8 cellular contexts compared by ENCODE assay signal in the genomic region with DNA sequence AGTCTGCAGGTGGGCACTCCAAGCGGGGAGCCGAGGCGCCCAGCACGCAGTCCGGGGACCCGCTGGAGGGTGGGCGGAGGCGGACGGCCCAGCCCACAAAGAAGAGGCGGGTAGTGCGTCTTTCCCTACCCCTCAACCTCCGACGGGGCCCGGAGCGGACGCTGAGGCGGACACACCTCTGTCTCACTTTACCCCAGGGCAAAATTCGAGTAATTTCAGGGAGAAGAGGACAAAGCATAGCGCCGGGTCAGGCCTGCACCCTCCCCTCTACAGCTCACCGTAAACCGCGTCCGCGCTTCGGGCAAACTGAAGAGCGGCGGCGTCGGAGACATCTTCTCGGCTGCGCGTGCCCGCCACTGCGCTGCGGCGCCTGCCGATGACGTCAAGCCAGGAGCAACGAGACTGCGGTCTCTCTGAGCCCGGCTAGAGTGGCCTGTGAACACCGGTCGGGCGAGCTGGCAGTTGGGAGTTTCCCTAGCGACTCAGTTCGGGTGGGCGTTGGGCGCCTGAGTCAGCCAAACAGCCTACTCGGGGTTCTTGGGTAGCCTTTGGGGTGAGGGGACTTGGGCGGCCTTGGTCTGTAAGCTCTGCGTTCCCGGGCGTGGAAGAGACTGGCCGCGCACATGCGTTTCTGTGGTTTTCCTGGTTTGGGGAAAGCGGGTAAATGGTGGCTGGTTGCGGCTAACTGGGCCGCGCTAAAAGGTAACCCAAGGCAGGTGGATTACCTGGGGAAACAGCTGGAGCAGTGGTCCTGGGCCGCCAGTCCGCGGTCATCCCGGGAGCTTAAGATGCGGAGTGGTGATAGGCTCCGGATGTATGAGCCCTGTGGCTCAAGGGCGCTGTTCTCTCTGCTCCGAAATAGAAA. TPM values are rescaled to one million over a fixed set of nuclear protein-coding genes. Genes with fewer than 3 reads are reported as not detected.
DNase-seq lines count a peak whose midpoint lies in the region; ATAC-seq and TF ChIP-seq lines count a peak whose summit lies in the region.

TSS of gene THOC1 (minus strand) at position 360 of the 865 bp plus-strand sequence. CDS start at position 332, 28 bp downstream.

- 0 to 1% (median 0%) methylated on average over 26 to 69 of the region's 69 CpGs for WGBS in adrenal gland, 4 donors
- 0 to 1% (median 0%) methylated on average over 43 to 69 of the region's 69 CpGs for WGBS in heart left ventricle, 4 donors
- WGBS in transverse colon (ENCODE audit: low coverage in 1 of 2), 2 donors, result 1% methylated on average over 64 of the region's 69 CpGs; no CpG with 5 or more reads in 1 of the 2 donors

- H3K27ac ChIP-seq in adrenal gland (peak within 1 kb of the TSS; percentile 56 to 95 (median 78)), heart left ventricle (peak within 1 kb of the TSS; percentile 78 to 96 (median 90)), transverse colon (peak within 1 kb of the TSS; percentile 84 to 95 (median 92))

- H3K36me3 ChIP-seq in adrenal gland (replicated peaks in 1 of 2) (peaks cover 0 to 21% of the 10 kb centered on the region in 2 donors), heart left ventricle (peaks cover 0 to 26% (median 24%) of the 10 kb centered on the region in 9 donors), transverse colon (peaks cover 0 to 11% (median 3%) of the 10 kb centered on the region in 4 donors)

- TF ChIP-seq EP300 in transverse colon (IDR thresholded peaks at IDR 0.05; ENCODE audit: low read depth), result no peak

- TF ChIP-seq POLR2A in adrenal gland (IDR thresholded peaks at IDR 0.05), result peak; percentile 73 to 85
- peak in 1 of 2 donors; percentile 76 for TF ChIP-seq POLR2A in heart left ventricle (IDR thresholded peaks at IDR 0.05)
- peak; percentile 93 for TF ChIP-seq POLR2A in transverse colon (IDR thresholded peaks at IDR 0.05)

- H3K27me3 ChIP-seq in adrenal gland, result no peaks in the 10 kb centered on the region
- no peaks in the 10 kb centered on the region for H3K27me3 ChIP-seq in heart left ventricle
- no peaks in the 10 kb centered on the region for H3K27me3 ChIP-seq in transverse colon

- H3K4me3 ChIP-seq in adrenal gland, result peak within 1 kb of the TSS; percentile 68 to 90 (median 80)
- H3K4me3 ChIP-seq in heart left ventricle, result peak within 1 kb of the TSS; percentile 65 to 100 (median 90)
- peak within 1 kb of the TSS; percentile 59 to 84 (median 68) for H3K4me3 ChIP-seq in transverse colon

- ATAC-seq in HG02852 (IDR thresholded peaks at IDR 0.05; ENCODE audit: unreplicated experiment) (peak; percentile 92), heart left ventricle (peak; percentile 97 to 99 (median 98))

- H3K4me1 ChIP-seq in adrenal gland (replicated peaks in 1 of 2) (peaks cover 5 to 19% of the 10 kb centered on the region in 2 donors), heart left ventricle (peaks cover 0 to 24% (median 16%) of the 10 kb centered on the region in 12 donors), transverse colon (peaks cover 8 to 21% (median 18%) of the 10 kb centered on the region in 4 donors)

- in situ Hi-C loops in GM13977 (cut with MboI; ENCODE audit: low pct_unique_long_range_greater_than_20kb, low sequenced_read_pairs, unreplicated experiment), result no loop called here
- in situ Hi-C loops in transverse colon (cut with MboI; ENCODE audit: low pct_ligation_motif_present in 1 of 4, low pct_unique_long_range_greater_than_20kb in 1 of 4, low sequenced_read_pairs in 3 of 4), result no loop called here

- intact Hi-C loops in adrenal gland (cut with DNase I) (no loop called here), heart left ventricle (cut with DNase I) (loop anchor here in 3 of 10 donors (5.0 kb wide), 1 partner anchor 111 kb away; the partner anchor contains the start of gene USP14 (in 3 of the 3)), transverse colon (cut with DNase I; ENCODE audit: low total_unique reads) (no loop called here)

- DNase-seq in GM13977 (ENCODE audit: low spot score) (peak; percentile 93), NCI-H1436 treated with DMSO at 0.1 percent for 48 hours (lab: John Stamatoyannopoulos, UW) (peak; percentile 50), T-helper 1 cell (peak; percentile 84 to 94 (median 89)), adrenal gland (peak; percentile 91 to 96 (median 93)), heart left ventricle (peak; percentile 93 to 96 (median 95)), pons (ENCODE audit: low spot score) (peak; percentile 84), transverse colon (peak; percentile 95)

- H3K9me3 ChIP-seq in adrenal gland (replicated peaks in 1 of 3) (no peaks in the 10 kb centered on the region), heart left ventricle (no peaks in the 10 kb centered on the region), transverse colon (no peaks in the 10 kb centered on the region)

- TF ChIP-seq CTCF in GM13977 (IDR thresholded peaks at IDR 0.05; ENCODE audit: extremely low read depth, insufficient read depth, missing control alignments) (no peak), adrenal gland (IDR thresholded peaks at IDR 0.05) (no peak), heart left ventricle (IDR thresholded peaks at IDR 0.05) (no peak), transverse colon (IDR thresholded peaks at IDR 0.05) (no peak)

RNA-seq across cellular contexts. Expression of gene THOC1, which starts in this region (rescaled TPM):
- total RNA-seq in adrenal gland, result 10 to 100 TPM; 11.1 to 61.4 (median 23.9) TPM
- polyA plus RNA-seq in adrenal gland, result 100 to 1,000 TPM in 1 of 3 donors, 10 to 100 TPM in 2; 21.3 to 147 (median 72.8) TPM
- total RNA-seq in heart left ventricle, result 10 to 100 TPM in 3 of 9 donors, 1 to 10 TPM in 6; 6.4 to 17.7 (median 9.6) TPM
- 10 to 100 TPM; 10.2 to 19.0 TPM for polyA plus RNA-seq in heart left ventricle
- total RNA-seq in transverse colon, result 100 to 1,000 TPM in 1 of 4 donors, 10 to 100 TPM in 3; 34.1 to 109 (median 42.5) TPM

Comparison
In these comparisons a context has a peak if more than half of its experiments do, and no peak if none do; other contexts are left out.
1. Peak in every context shown above with its lines: DNase-seq, ATAC-seq, H3K4me3 ChIP-seq and H3K27ac ChIP-seq.